In the genomic region with DNA sequence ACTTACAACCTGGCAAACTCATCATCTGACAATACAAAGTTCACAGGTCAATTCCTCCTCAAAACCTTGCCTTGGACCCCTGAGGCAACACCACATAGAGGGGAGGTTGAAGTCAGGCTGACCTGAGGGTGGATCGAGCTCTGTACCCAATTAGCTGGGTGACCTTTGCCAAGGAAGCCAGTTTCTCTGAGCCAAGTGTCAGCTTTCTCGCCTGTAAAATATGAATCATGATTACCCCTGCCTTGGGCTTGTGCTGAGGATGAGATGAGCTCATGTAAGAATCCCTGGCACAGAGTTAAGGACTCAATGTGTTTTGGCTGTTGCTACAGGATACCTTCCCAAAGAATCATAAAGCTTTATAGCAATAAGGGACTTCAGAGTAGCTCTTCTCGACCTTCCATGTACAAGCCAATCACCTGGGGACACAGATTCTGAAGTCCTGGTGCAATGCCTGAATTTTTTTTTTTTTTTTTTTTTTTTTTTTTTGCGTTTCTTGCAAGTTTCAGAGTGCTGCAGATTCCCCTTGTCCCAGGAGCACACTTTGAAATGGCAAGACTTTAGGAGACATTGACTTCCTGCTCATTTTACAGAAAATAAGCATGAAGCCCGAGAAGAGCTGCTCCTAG, we compare ENCODE assay signal across 12 cellular contexts. TPM values are rescaled to one million over a fixed set of nuclear protein-coding genes. Genes with fewer than 3 reads are reported as not detected.
DNase-seq lines count a peak whose midpoint lies in the region; ATAC-seq and TF ChIP-seq lines count a peak whose summit lies in the region.
"Had no signal": no experiment of that assay in that cellular context is flagged by ENCODE, and none has a peak within 500 bp of the region (broad histone marks: within the 10 kb centered on the region; RNA-seq: fewer than 3 reads in every experiment).

No MANE protein-coding gene starts in this region.

- no peaks in the 10 kb centered on the region; the same call in none of the 2 replicates for H3K27me3 ChIP-seq in GM23248 (replicated peaks; ENCODE audit: insufficient read depth)
- H3K27me3 ChIP-seq: dorsolateral prefrontal cortex had no signal

- H3K4me1 ChIP-seq in GM23248 (ENCODE audit: insufficient read depth): peaks cover 9% of the 10 kb centered on the region

- H3K36me3 ChIP-seq in GM23248 (ENCODE audit: low read depth): no peaks in the 10 kb centered on the region

- no peak overlapping the region for H2AFZ ChIP-seq in GM23248

- no peaks in the 10 kb centered on the region for H3K9me3 Mint-ChIP-seq in activated CD8-positive, alpha-beta memory T cell treated with anti-CD3 and anti-CD28 coated beads, Interleukin-2, amount 10 ng/mL, durations not matched to agents 7 days and 5 days (ENCODE audit: low read depth)

- no peak overlapping the region for H3K27ac ChIP-seq in GM23248
- H3K27ac ChIP-seq: dorsolateral prefrontal cortex had no signal

- H3K4me3 Mint-ChIP-seq in activated CD8-positive, alpha-beta memory T cell treated with anti-CD3 and anti-CD28 coated beads, Interleukin-2, amount 10 ng/mL, durations not matched to agents 7 days and 5 days: no peak overlapping the region

- H3K4me1 Mint-ChIP-seq in activated CD8-positive, alpha-beta memory T cell treated with anti-CD3 and anti-CD28 coated beads, Interleukin-2, amount 10 ng/mL, durations not matched to agents 7 days and 5 days: no peaks in the 10 kb centered on the region

- no peak overlapping the region for H3K4me2 ChIP-seq in GM23248 (ENCODE audit: unreplicated experiment)

- H3K9me3 ChIP-seq in GM23248 (ENCODE audit: low read depth): no peaks in the 10 kb centered on the region

- in situ Hi-C loops in GM23248 (cut with MboI): no loop called here

- no peaks in the 10 kb centered on the region for H3K9me2 ChIP-seq in GM23248 (ENCODE audit: insufficient read depth)

- peak; percentile 91 for DNase-seq in GM23248
- peak; percentile 64 for DNase-seq in RKO (ENCODE audit: low spot score)
- DNase-seq in fibroblast of mammary gland (ENCODE audit: low read depth): peak; percentile 83
- peak; percentile 33 for DNase-seq in renal cortical epithelial cell (ENCODE audit: low read depth)
- DNase-seq in activated CD8-positive, alpha-beta memory T cell treated with anti-CD3 and anti-CD28 coated beads, Interleukin-2, amount 10 ng/mL, durations not matched to agents 7 days and 5 days: no peak
- DNase-seq in retina: no peak
- no peak for DNase-seq in NCI-H2227 (lab: John Stamatoyannopoulos, UW; ENCODE audit: unreplicated experiment)
- no peak for DNase-seq in activated CD4-positive, alpha-beta T cell treated with anti-CD3 and anti-CD28 coated beads for 1 hour
- DNase-seq: activated CD4-positive, alpha-beta T cell treated with anti-CD3 and anti-CD28 coated beads for 48 hours; activated effector memory CD4-positive, alpha-beta T cell treated with Interleukin-2 at 50 U/mL for 16 hours; dorsolateral prefrontal cortex; NCI-H748 treated with DMSO at 0.1 percent for 48 hours had no signal

- peak overlapping the region; percentile 4; the same call in 1 of the 2 replicates for H3K9ac ChIP-seq in GM23248

- peaks cover 13% of the 10 kb centered on the region; the same call in 1 of the 2 replicates for H3F3A ChIP-seq in GM23248 (ENCODE audit: insufficient read depth)

- CTCF ChIA-PET in activated CD8-positive, alpha-beta memory T cell treated with anti-CD3 and anti-CD28 coated beads, Interleukin-2, amount 10 ng/mL, durations not matched to agents 7 days and 5 days (lab: Charles Lee): interaction anchor here (0.7 to 0.9 kb wide), 3 partner anchors 13 to 647 kb away, joined by 3 to 4 read pairs (median 3); no protein-coding TSS in a partner anchor

- no peaks in the 10 kb centered on the region for H3K36me3 Mint-ChIP-seq in activated CD8-positive, alpha-beta memory T cell treated with anti-CD3 and anti-CD28 coated beads, Interleukin-2, amount 10 ng/mL, durations not matched to agents 7 days and 5 days

- no peak for ATAC-seq in activated CD8-positive, alpha-beta memory T cell treated with anti-CD3 and anti-CD28 coated beads, Interleukin-2, amount 10 ng/mL, durations not matched to agents 7 days and 5 days

- 0% methylated on average over 5 of the region's 5 CpGs for WGBS in GM23248 (ENCODE audit: low coverage in 1 of 2, low lambda C conversion rate in 2 of 2, missing lambda C conversion rate in 2 of 2), 2 experiments

- H3K79me2 ChIP-seq in GM23248 (ENCODE audit: insufficient read depth): no peaks in the 10 kb centered on the region

- no peak overlapping the region for H3K27ac Mint-ChIP-seq in activated CD8-positive, alpha-beta memory T cell treated with anti-CD3 and anti-CD28 coated beads, Interleukin-2, amount 10 ng/mL, durations not matched to agents 7 days and 5 days

- no peak for TF ChIP-seq CTCF in fibroblast of mammary gland (conservative IDR thresholded peaks at IDR 0.05; ENCODE audit: control insufficient read depth, insufficient read depth, low read depth, low read length)

- H3K27me3 Mint-ChIP-seq in activated CD8-positive, alpha-beta memory T cell treated with anti-CD3 and anti-CD28 coated beads, Interleukin-2, amount 10 ng/mL, durations not matched to agents 7 days and 5 days: peaks cover 32% of the 10 kb centered on the region

- no peaks in the 10 kb centered on the region for H4K20me1 ChIP-seq in GM23248 (ENCODE audit: insufficient read depth)

- H3K4me3 ChIP-seq in GM23248: no peak overlapping the region
- no peak overlapping the region for H3K4me3 ChIP-seq in fibroblast of mammary gland (ENCODE audit: control insufficient read depth, low read depth, low read length)
- H3K4me3 ChIP-seq: dorsolateral prefrontal cortex had no signal

RNA-seq across cellular contexts. Expression of a gene that starts 43.5 kb away (rescaled TPM):
- 14.8 and 18.8 TPM in 2 replicates for total RNA-seq in GM23248 (2014; rRNA removed; shearing (Covaris generic))
- polyA plus RNA-seq in GM23248 (2016; fragmentation: Nextera tagmentation; extraction: Ambion mirVana): 26.3 and 27.1 TPM in 2 replicates
- total RNA-seq in renal cortical epithelial cell: 32.8 and 35.4 TPM in 2 replicates
- total RNA-seq in activated CD8-positive, alpha-beta memory T cell treated with anti-CD3 and anti-CD28 coated beads, Interleukin-2, amount 10 ng/mL, durations not matched to agents 7 days and 5 days: 10 to 100 TPM; 25.6 to 26.4 TPM

Comparison
In these comparisons a context has a peak if more than half of its experiments do, and no peak if none do; other contexts are left out.
1. DNase-seq: peak in GM23248 (single experiment), RKO (single experiment), fibroblast of mammary gland (single experiment) and renal cortical epithelial cell (single experiment); none in activated CD8-positive, alpha-beta memory T cell treated with anti-CD3 and anti-CD28 coated beads, Interleukin-2, amount 10 ng/mL, durations not matched to agents 7 days and 5 days (single experiment), retina (single experiment), NCI-H2227 (single experiment) and activated CD4-positive, alpha-beta T cell treated with anti-CD3 and anti-CD28 coated beads for 1 hour (single experiment).